18 cellular contexts compared by ENCODE assay signal in genomic region chr12:59459966-59460365, GRCh38.
A peak's percentile ranks its signal among the peaks of the same experiment; 100 is the strongest.
DNase-seq lines count a peak whose midpoint lies in the region; ATAC-seq and TF ChIP-seq lines count a peak whose summit lies in the region.
"Had no signal": no experiment of that assay in that cellular context is flagged by ENCODE, and none has a peak within 500 bp of the region (broad histone marks: within the 10 kb centered on the region; RNA-seq: fewer than 3 reads in every experiment).

No MANE protein-coding gene starts in this region.

- H2BK15ac ChIP-seq in IMR-90 (ENCODE audit: low read depth, low read length) = peak overlapping the region; percentile 42; the same call in 1 of the 3 replicates
- H2BK15ac ChIP-seq in mesenchymal stem cell (ENCODE audit: low read depth, poor library complexity, severe bottlenecking) = no peak overlapping the region

- ATAC-seq in IMR-90 (ENCODE audit: low read depth) (peak; percentile 68), GM19328 (IDR thresholded peaks at IDR 0.05; ENCODE audit: unreplicated experiment) (no peak), HG03045 (IDR thresholded peaks at IDR 0.05; ENCODE audit: unreplicated experiment) (no peak)
- ATAC-seq: HepG2, T-cell had no signal

- in situ Hi-C loops in IMR-90 (cut with MboI; ENCODE audit: low sequenced_read_pairs) = no loop called here

- H3K23ac ChIP-seq in IMR-90 (ENCODE audit: low read depth, low read length) = 0 out of 2 replicates have a peak overlapping the region, but pooled peaks have one; percentile 13
- H3K23ac ChIP-seq in mesenchymal stem cell (ENCODE audit: low read length in 2 of 2) = no peak overlapping the region

- H3K14ac ChIP-seq in IMR-90 (replicated peaks; ENCODE audit: low read depth, low read length) (no peak overlapping the region), mesenchymal stem cell (ENCODE audit: low read length in 2 of 2) (no peak overlapping the region)

- H3K27ac ChIP-seq in IMR-90 (ENCODE audit: insufficient read depth, low read length) = no peak overlapping the region
- H3K27ac ChIP-seq in mesenchymal stem cell (ENCODE audit: low read length, poor library complexity, severe bottlenecking) = peak overlapping the region; percentile 46
- H3K27ac ChIP-seq: testis had no signal

- TF ChIP-seq CTCF in IMR-90 (conservative IDR thresholded peaks at IDR 0.05; ENCODE audit: low read depth, low read length) = no peak

- H2AK9ac ChIP-seq in IMR-90 (replicated peaks; ENCODE audit: low read depth, low read length, poor library complexity) = no peak overlapping the region

- no peaks in the 10 kb centered on the region for H3K27me3 ChIP-seq in IMR-90 (ENCODE audit: control insufficient read depth, insufficient read depth, low read length)
- no peaks in the 10 kb centered on the region for H3K27me3 ChIP-seq in mesenchymal stem cell (ENCODE audit: control insufficient read depth in 1 of 2, insufficient read depth in 1 of 2, low read length in 2 of 2)
- H3K27me3 ChIP-seq: testis had no signal

- CTCF ChIA-PET in IMR-90 (lab: Yijun Ruan, JAX) = no interaction called here

- no peak overlapping the region for H2AFZ ChIP-seq in IMR-90 (replicated peaks; ENCODE audit: low read length, poor library complexity)
- H2AFZ ChIP-seq in mesenchymal stem cell (ENCODE audit: low read depth, low read length) = no peak overlapping the region

- H3K4ac ChIP-seq in IMR-90 (ENCODE audit: low read depth, low read length) (peak overlapping the region; percentile 37; the same call in 1 of the 2 replicates), mesenchymal stem cell (ENCODE audit: low read depth in 1 of 2, low read length in 2 of 2) (no peak overlapping the region)

- H3K4me1 ChIP-seq in IMR-90 (ENCODE audit: control insufficient read depth, insufficient read depth, low read length) (peaks cover 3% of the 10 kb centered on the region; the same call in 1 of the 2 replicates), mesenchymal stem cell (ENCODE audit: control insufficient read depth, insufficient read depth, low read depth, low read length) (no peaks in the 10 kb centered on the region)
- H3K4me1 ChIP-seq: testis had no signal

- H3K9me1 ChIP-seq in IMR-90 (ENCODE audit: insufficient read depth, low read length) = no peaks in the 10 kb centered on the region

- H3K4me3 ChIP-seq in IMR-90 (ENCODE audit: insufficient read depth, low read depth, low read length) = no peak overlapping the region
- no peak overlapping the region for H3K4me3 ChIP-seq in mesenchymal stem cell (ENCODE audit: insufficient read depth in 1 of 2, low read depth in 1 of 2, low read length in 2 of 2)
- H3K4me3 ChIP-seq: testis had no signal

- peak; percentile 6 for DNase-seq in AG08396 (ENCODE audit: low spot score)
- DNase-seq in IMR-90 = peak; percentile 28
- peak; percentile 53 for DNase-seq in dedifferentiated amniotic fluid mesenchymal stem cell (ENCODE audit: extremely low spot score)
- no peak for DNase-seq in mesenchymal stem cell
- no peak for DNase-seq in DMS53 treated with DMSO at 0.1 percent for 48 hours (lab: John Stamatoyannopoulos, UW; ENCODE audit: unreplicated experiment)
- DNase-seq in T1000 (lab: John Stamatoyannopoulos, UW) = no peak
- DNase-seq: activated B cell treated with CpG ODN at 0.5 μM for 24 hours; activated naive CD4-positive, alpha-beta T cell treated with anti-CD3 and anti-CD28 coated beads for 36 hours; AML-193; DMS53; NCI-H1105 treated with DMSO at 0.1 percent for 48 hours; NCI-H446; occipital lobe; T-cell; testis had no signal

- no peak overlapping the region for H3K18ac ChIP-seq in IMR-90 (ENCODE audit: low read depth, low read length)
- no peak overlapping the region for H3K18ac ChIP-seq in mesenchymal stem cell (ENCODE audit: low read depth in 1 of 2, low read length in 2 of 2)

- H3K4me2 ChIP-seq in IMR-90 (ENCODE audit: low read depth, low read length) (no peak overlapping the region; the same call in 1 of the 2 replicates), mesenchymal stem cell (ENCODE audit: low read length, poor library complexity, severe bottlenecking) (peak overlapping the region; percentile 22)

- no CpG with 5 or more reads among the region's 3 CpGs for whole genome bisulfite sequencing in IMR-90 (ENCODE audit: extremely low coverage in 2 of 2, insufficient read length in 1 of 2), 2 experiments
- 60% methylated on average over 3 of the region's 3 CpGs for WGBS in mesenchymal stem cell

- H3K9me3 ChIP-seq in IMR-90 (ENCODE audit: control insufficient read depth, insufficient read depth, low read length) (no peaks in the 10 kb centered on the region), mesenchymal stem cell (ENCODE audit: control insufficient read depth, low read length) (no peaks in the 10 kb centered on the region)
- H3K9me3 ChIP-seq: testis had no signal

- TF ChIP-seq RAD21 in IMR-90 (IDR thresholded peaks at IDR 0.05; ENCODE audit: low read length) = no peak

- BruUV-seq in IMR-90 (replicated peaks; lab: Mats Ljungman, UMichigan) = no TSS peak

- POLR2A ChIA-PET in IMR-90 (lab: Charles Lee; ENCODE audit: unreplicated experiment) = no interaction called here

- no peak overlapping the region for H2BK12ac ChIP-seq in mesenchymal stem cell (ENCODE audit: low read length in 2 of 2)

- H4K8ac ChIP-seq in IMR-90 (ENCODE audit: low read depth in 2 of 2, low read length in 2 of 2) = no peak overlapping the region
- H4K8ac ChIP-seq in mesenchymal stem cell (ENCODE audit: low read length) = no peak overlapping the region

- dilution Hi-C loops in IMR-90 (cut with HindIII; ENCODE audit: low sequenced_read_pairs, unreplicated experiment) = no loop called here

- no peaks in the 10 kb centered on the region for H4K20me1 ChIP-seq in IMR-90 (ENCODE audit: insufficient read depth, low read length)

- H4K91ac ChIP-seq in IMR-90 (ENCODE audit: insufficient read depth, low read depth, low read length) = no peak overlapping the region
- H4K91ac ChIP-seq in mesenchymal stem cell (ENCODE audit: low read length) = no peak overlapping the region

- H4K5ac ChIP-seq in IMR-90 (ENCODE audit: low read depth, low read length) = no peak overlapping the region

- H2BK20ac ChIP-seq in IMR-90 (ENCODE audit: low read depth, low read length) = peak overlapping the region; percentile 69; the same call in 1 of the 2 replicates

- H3K9ac ChIP-seq in IMR-90 (ENCODE audit: low read depth, low read length) (no peak overlapping the region), mesenchymal stem cell (ENCODE audit: low read length) (no peak overlapping the region)

- TF ChIP-seq POLR2A in IMR-90 (IDR thresholded peaks at IDR 0.05; ENCODE audit: low read depth, low read length) = no peak

- H2AK5ac ChIP-seq in IMR-90 (ENCODE audit: low read depth, low read length) (no peak overlapping the region), mesenchymal stem cell (ENCODE audit: low read length, severe bottlenecking) (no peak overlapping the region)

- no peaks in the 10 kb centered on the region for H3K79me1 ChIP-seq in IMR-90 (ENCODE audit: low read depth in 1 of 2, low read length in 2 of 2)
- H3K79me1 ChIP-seq in mesenchymal stem cell (replicated peaks; ENCODE audit: low read length, poor library complexity, severe bottlenecking) = no peaks in the 10 kb centered on the region

- peak overlapping the region; percentile 42 for H2BK120ac ChIP-seq in IMR-90 (ENCODE audit: low read depth, low read length)
- no peak overlapping the region for H2BK120ac ChIP-seq in mesenchymal stem cell (ENCODE audit: low read depth, low read length)

- H2BK5ac ChIP-seq in IMR-90 (ENCODE audit: low read depth, low read length, poor library complexity, severe bottlenecking) (no peak overlapping the region), mesenchymal stem cell (ENCODE audit: low read depth, low read length, poor library complexity, severe bottlenecking) (no peak overlapping the region)

- intact Hi-C loops in IMR-90 (cut with micrococcal nuclease) = no loop called here

- no peak overlapping the region for H3K56ac ChIP-seq in IMR-90 (ENCODE audit: extremely low read depth, insufficient read depth, low read length)

- no peaks in the 10 kb centered on the region for H3K36me3 ChIP-seq in IMR-90 (ENCODE audit: control insufficient read depth, insufficient read depth, low read length)
- H3K36me3 ChIP-seq in mesenchymal stem cell (ENCODE audit: control insufficient read depth in 1 of 2, insufficient read depth in 2 of 2, low read depth in 1 of 2, low read length in 2 of 2) = no peaks in the 10 kb centered on the region

TF ChIP-seq in IMR-90, 13 proteins besides CTCF, POLR2A, EP300 and RAD21:
- TF ChIP-seq MAZ (IDR thresholded peaks at IDR 0.05; ENCODE audit: borderline replicate concordance, low read depth, low read length) (no peak), MAFK (IDR thresholded peaks at IDR 0.05; ENCODE audit: low read depth, low read length) (no peak), USF2 (IDR thresholded peaks at IDR 0.05; ENCODE audit: low read depth, low read length) (no peak), BHLHE40 (IDR thresholded peaks at IDR 0.05; ENCODE audit: low read depth, low read length) (no peak), FOS (IDR thresholded peaks at IDR 0.05; ENCODE audit: low read depth, low read length) (no peak), NFE2L2 (IDR thresholded peaks at IDR 0.05; ENCODE audit: low read depth, low read length) (no peak), SMC3 (IDR thresholded peaks at IDR 0.05; ENCODE audit: low read depth, low read length) (no peak)

Comparison
In these comparisons a context has a peak if more than half of its experiments do, and no peak if none do; other contexts are left out.
1. DNase-seq: peak in AG08396 (single experiment), IMR-90 (single experiment) and dedifferentiated amniotic fluid mesenchymal stem cell (single experiment); none in mesenchymal stem cell (single experiment), DMS53 treated with DMSO at 0.1 percent for 48 hours (single experiment) and T1000 (single experiment).